In genomic region chr9:133810556-133811195, GRCh38 we compare ENCODE assay signal across 15 cellular contexts.
A peak's percentile ranks its signal among the peaks of the same experiment; 100 is the strongest.
DNase-seq lines count a peak whose midpoint lies in the region; TF ChIP-seq lines count a peak whose summit lies in the region.
"Had no signal": no experiment of that assay in that cellular context is flagged by ENCODE, and none has a peak within 500 bp of the region (broad histone marks: within the 10 kb centered on the region; RNA-seq: fewer than 3 reads in every experiment).

No MANE protein-coding gene starts in this region.

- H2BK120ac ChIP-seq in neuronal stem cell (ENCODE audit: low read depth, low read length), result no peak overlapping the region

- H3K27me3 ChIP-seq in neuronal stem cell (ENCODE audit: control insufficient read depth in 3 of 3, insufficient read depth in 3 of 3, low read depth in 1 of 3, low read length in 3 of 3) (no peaks in the 10 kb centered on the region), stomach (no peaks in the 10 kb centered on the region)

- no CpG with 5 or more reads among the region's 23 CpGs for WGBS in neuronal stem cell (ENCODE audit: extremely low coverage in 2 of 2, insufficient read length in 2 of 2, insufficient replicate concordance in 1 of 2), 2 donors
- WGBS in stomach, 5 donors, result 88 to 95% (median 93%) methylated on average over 7 to 23 of the region's 23 CpGs

- H3K36me3 ChIP-seq in neuronal stem cell (replicated peaks in 1 of 2; ENCODE audit: control insufficient read depth in 2 of 2, insufficient read depth in 2 of 2, low read length in 2 of 2) (peaks cover 10 to 71% of the 10 kb centered on the region in 2 donors), stomach (peaks cover 14 to 53% (median 47%) of the 10 kb centered on the region in 4 donors)

- H3K27ac ChIP-seq in cingulate gyrus (ENCODE audit: low read depth, low read length), result peak overlapping the region; percentile 72
- no peak overlapping the region for H3K27ac ChIP-seq in neuronal stem cell (replicated peaks; ENCODE audit: low read length)
- H3K27ac ChIP-seq in stomach, result no peak overlapping the region
- H3K27ac ChIP-seq: A549 had no signal

- H2AFZ ChIP-seq in neuronal stem cell (ENCODE audit: low read length), result no peak overlapping the region

- H2BK12ac ChIP-seq in neuronal stem cell (ENCODE audit: low read length), result no peak overlapping the region

- peaks cover 7% of the 10 kb centered on the region for H3K79me1 ChIP-seq in neuronal stem cell (ENCODE audit: low read depth, low read length)

- TF ChIP-seq POLR2A in stomach (IDR thresholded peaks at IDR 0.05), result no peak

- intact Hi-C loops in stomach (cut with DNase I; ENCODE audit: low total_unique reads), result no loop called here

- TF ChIP-seq EP300 in stomach (IDR thresholded peaks at IDR 0.05), result no peak

- H2BK5ac ChIP-seq in neuronal stem cell (ENCODE audit: low read length), result peak overlapping the region; percentile 19

- DNase-seq in neuronal stem cell (ENCODE audit: low spot score) (no peak), AG08396 (ENCODE audit: low spot score) (no peak), GM20000 (ENCODE audit: low spot score) (no peak), foreskin fibroblast (no peak), stomach (no peak)
- DNase-seq: Caco-2, DND-41, GDM1, GOT3, HCEC 1CT, IMR-90, KG1 had no signal

- no peak overlapping the region for H3K4ac ChIP-seq in neuronal stem cell (ENCODE audit: low read length)

- H3K4me3 ChIP-seq in neuronal stem cell (ENCODE audit: low read length in 2 of 2), result no peak overlapping the region
- H3K4me3 ChIP-seq in foreskin fibroblast (ENCODE audit: low read depth in 1 of 2, low read length in 2 of 2), result no peak overlapping the region
- no peak overlapping the region for H3K4me3 ChIP-seq in stomach
- H3K4me3 ChIP-seq: A549 had no signal

- H3K9me3 ChIP-seq in neuronal stem cell (replicated peaks in 1 of 2; ENCODE audit: control insufficient read depth in 2 of 2, insufficient read depth in 1 of 2, low read depth in 1 of 2, low read length in 2 of 2) (no peaks in the 10 kb centered on the region), stomach (no peaks in the 10 kb centered on the region)
- H3K9me3 ChIP-seq: A549, Caco-2 had no signal

- no peak overlapping the region for H3K9ac ChIP-seq in neuronal stem cell (ENCODE audit: low read depth, low read length, poor library complexity)

- H2BK15ac ChIP-seq in neuronal stem cell (ENCODE audit: low read length), result no peak overlapping the region

- H3K14ac ChIP-seq in neuronal stem cell (ENCODE audit: low read length), result no peak overlapping the region

- H3K4me2 ChIP-seq in neuronal stem cell (ENCODE audit: insufficient read depth, low read length, poor library complexity, severe bottlenecking), result no peak overlapping the region
- H3K4me2 ChIP-seq: A549 had no signal

- H2AK5ac ChIP-seq in neuronal stem cell (ENCODE audit: low read depth, low read length), result no peak overlapping the region

- no peaks in the 10 kb centered on the region for H3K4me1 ChIP-seq in neuronal stem cell (ENCODE audit: control insufficient read depth in 2 of 2, insufficient read depth in 1 of 2, low read depth in 1 of 2, low read length in 2 of 2)
- no peaks in the 10 kb centered on the region for H3K4me1 ChIP-seq in stomach
- H3K4me1 ChIP-seq: A549, Caco-2 had no signal

- no peak overlapping the region for H3K23ac ChIP-seq in neuronal stem cell (ENCODE audit: low read depth, low read length, poor library complexity)

- no peak overlapping the region for H4K91ac ChIP-seq in neuronal stem cell (ENCODE audit: low read depth, low read length, poor library complexity)

- TF ChIP-seq CTCF in GM20000 (IDR thresholded peaks at IDR 0.05; ENCODE audit: extremely low read depth, missing control alignments) (no peak), foreskin fibroblast (IDR thresholded peaks at IDR 0.05; ENCODE audit: low read depth, low read length) (no peak), stomach (IDR thresholded peaks at IDR 0.05) (no peak)

- H4K8ac ChIP-seq in neuronal stem cell (ENCODE audit: low read depth, low read length), result no peak overlapping the region

- peak overlapping the region; percentile 15 for H3K18ac ChIP-seq in neuronal stem cell (ENCODE audit: low read length)

TF ChIP-seq in PFSK-1, 5 proteins besides CTCF, POLR2A, EP300 and RAD21:
- TF ChIP-seq POLR2AphosphoS5 (IDR thresholded peaks at IDR 0.05; ENCODE audit: low read depth, low read length) (no peak), TAF1 (IDR thresholded peaks at IDR 0.05; ENCODE audit: borderline replicate concordance, insufficient read depth, low read length) (no peak), SIN3A (IDR thresholded peaks at IDR 0.05; ENCODE audit: borderline replicate concordance, insufficient read depth, low read length) (no peak), REST (IDR thresholded peaks at IDR 0.05; ENCODE audit: insufficient read depth in 1 of 2, low read depth in 2 of 2, low read length in 2 of 2) (peak; percentile 40 to 75; a peak in 3 of 4 replicates)
TF ChIP-seq in PFSK-1: peak in this region for 1.
